1 cellular context compared by ENCODE assay signal in genomic region chr9:125534934-125535701, GRCh38.
TF ChIP-seq lines count a peak whose summit lies in the region.

No MANE protein-coding gene starts in this region.

TF ChIP-seq in GM12878, 131 proteins besides CTCF, POLR2A, EP300 and RAD21 (continued from another document):
- TF ChIP-seq ZNF687 (IDR thresholded peaks at IDR 0.05) = no peak
